In genomic region chr11:125370561-125371389, GRCh38 we compare ENCODE assay signal across 19 cellular contexts.
DNase-seq lines count a peak whose midpoint lies in the region; ATAC-seq and TF ChIP-seq lines count a peak whose summit lies in the region.
"Had no signal": no experiment of that assay in that cellular context is flagged by ENCODE, and none has a peak within 500 bp of the region (broad histone marks: within the 10 kb centered on the region; RNA-seq: fewer than 3 reads in every experiment).

No MANE protein-coding gene starts in this region.

- H3K36me3 Mint-ChIP-seq in glutamatergic neuron (ENCODE audit: unreplicated experiment): no peaks in the 10 kb centered on the region
- H3K36me3 Mint-ChIP-seq: CD8-positive, alpha-beta memory T cell had no signal

- TF ChIP-seq CTCF in glutamatergic neuron (IDR thresholded peaks at IDR 0.05; ENCODE audit: partially characterized antibody, unreplicated experiment): no peak

- in situ Hi-C loops in G401 (cut with HindIII; ENCODE audit: low sequenced_read_pairs): no loop called here

- peak overlapping the region; percentile 3 for H3K4me3 Mint-ChIP-seq in glutamatergic neuron (ENCODE audit: unreplicated experiment)
- H3K4me3 Mint-ChIP-seq: CD8-positive, alpha-beta memory T cell had no signal

- no peak for ATAC-seq in GM18498 (IDR thresholded peaks at IDR 0.05; ENCODE audit: unreplicated experiment)
- ATAC-seq in HG02610 (IDR thresholded peaks at IDR 0.05; ENCODE audit: unreplicated experiment): no peak
- ATAC-seq in GM18517 (IDR thresholded peaks at IDR 0.05; ENCODE audit: unreplicated experiment): no peak

- H3K27me3 Mint-ChIP-seq in glutamatergic neuron (ENCODE audit: unreplicated experiment): peaks cover 11% of the 10 kb centered on the region

- intact Hi-C loops in posterior vena cava (cut with DNase I): no loop called here

- peak overlapping the region; percentile 44 for H3K27ac Mint-ChIP-seq in glutamatergic neuron (ENCODE audit: unreplicated experiment)
- H3K27ac Mint-ChIP-seq: CD8-positive, alpha-beta memory T cell had no signal

- DNase-seq in G401 (ENCODE audit: low spot score) (peak; percentile 37), NCI-H69 (lab: John Stamatoyannopoulos, UW) (peak; percentile 87), glutamatergic neuron (no peak), posterior vena cava (ENCODE audit: low spot score) (peak; percentile 55), HuH-7.5 (ENCODE audit: low spot score) (no peak)
- DNase-seq: activated CD4-positive, alpha-beta T cell treated with anti-CD3 and anti-CD28 coated beads, Interleukin-2, amount 50 U/mL, for 48 hours; activated naive CD4-positive, alpha-beta T cell treated with Interleukin-2 at 50 U/mL for 16 hours; activated T-cell treated with anti-CD3 and anti-CD28 coated beads, Interleukin-2, amount 50 U/mL, for 1 hour; CD8-positive, alpha-beta memory T cell; kidney glomerular epithelial cell; MG63; midbrain; NCI-H187; Right ventricle myocardium superior; sigmoid colon; stimulated activated CD4-positive, alpha-beta T cell treated with anti-CD3 and anti-CD28 coated beads, Interleukin-1b, Interleukin-23, amount 100 ng/mL, for 48 hours had no signal

- H3K9me3 Mint-ChIP-seq in glutamatergic neuron (ENCODE audit: unreplicated experiment): peaks cover 4% of the 10 kb centered on the region
- H3K9me3 Mint-ChIP-seq: CD8-positive, alpha-beta memory T cell had no signal

- peaks cover 29% of the 10 kb centered on the region for H3K4me1 Mint-ChIP-seq in glutamatergic neuron (ENCODE audit: low read depth, unreplicated experiment)
- H3K4me1 Mint-ChIP-seq: CD8-positive, alpha-beta memory T cell had no signal

Comparison
In these comparisons a context has a peak if more than half of its experiments do, and no peak if none do; other contexts are left out.
1. DNase-seq: peak in G401 (single experiment), NCI-H69 (single experiment) and posterior vena cava (single experiment); none in glutamatergic neuron (single experiment) and HuH-7.5 (single experiment).